Comparison of ENCODE assay signal across 13 cellular contexts in the genomic region with DNA sequence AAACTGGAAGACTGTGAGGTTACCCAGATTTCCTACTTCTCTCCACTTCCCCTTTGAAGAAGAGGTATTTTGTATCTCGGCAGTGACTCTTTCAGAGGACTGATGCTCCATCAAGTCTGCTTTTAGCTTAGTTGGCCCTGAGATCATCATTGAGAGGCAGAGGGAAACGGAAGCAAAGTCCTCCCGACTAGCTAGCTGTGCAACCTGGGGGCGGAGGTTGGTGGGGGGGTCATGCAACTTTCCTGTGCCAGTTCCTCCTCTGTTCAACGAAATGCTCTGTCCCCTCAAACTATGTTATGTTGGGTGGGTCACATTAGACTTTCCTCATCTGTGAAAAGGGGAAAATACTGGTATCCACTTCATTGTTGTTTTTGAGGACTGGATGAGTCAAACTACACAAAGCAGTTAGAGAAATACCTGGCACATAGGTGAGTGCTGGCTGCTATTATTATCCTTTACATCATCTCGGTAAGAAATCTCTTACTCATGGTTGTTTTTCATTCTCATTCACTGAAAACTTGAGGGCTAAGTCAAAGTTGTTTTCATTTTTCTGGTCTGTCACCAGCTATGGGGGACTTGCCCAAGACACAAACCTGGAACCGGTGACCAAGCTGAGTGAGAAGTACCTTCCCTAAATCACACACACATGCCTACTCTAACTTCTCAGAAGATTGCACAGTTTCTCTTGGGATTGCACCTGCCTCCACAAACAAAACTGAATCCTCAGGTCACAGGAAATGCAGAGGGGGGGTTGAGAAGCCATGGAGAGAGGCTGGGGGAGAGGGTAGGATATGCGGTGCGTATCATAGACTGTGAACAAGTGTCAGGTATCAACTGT.
DNase-seq lines count a peak whose midpoint lies in the region; ATAC-seq and TF ChIP-seq lines count a peak whose summit lies in the region.
"Had no signal": no experiment of that assay in that cellular context is flagged by ENCODE, and none has a peak within 500 bp of the region (broad histone marks: within the 10 kb centered on the region; RNA-seq: fewer than 3 reads in every experiment).

No MANE protein-coding gene starts in this region.

- H3K9ac ChIP-seq in smooth muscle cell (ENCODE audit: low read depth), result peak overlapping the region; percentile 28

- no peak overlapping the region for H3K4me3 ChIP-seq in smooth muscle cell

- TF ChIP-seq CTCF in smooth muscle cell (IDR thresholded peaks at IDR 0.05; ENCODE audit: borderline replicate concordance, insufficient read depth, poor library complexity, severe bottlenecking) (no peak), Calu3 (IDR thresholded peaks at IDR 0.05; ENCODE audit: unreplicated experiment) (no peak)

- intact Hi-C loops in activated naive CD4-positive, alpha-beta T cell treated with anti-CD3 and anti-CD28 coated beads for 36 hours (cut with micrococcal nuclease), result loop anchor here (1.0 to 5.0 kb wide), 8 partner anchors 11 to 1195 kb away; a partner anchor contains a TSS
- intact Hi-C loops in activated T-helper 1 cell treated with anti-CD3 and anti-CD28 coated beads, Interleukin-12 subunit alpha, Interleukin-12 subunit beta, Interleukin-2, Interleukin-4 antibody, amounts not matched to agents 30 ng/mL and 10 ng/mL and 1 ng/mL, durations not matched to agents 14 hours and 24 hours and 36 hours (cut with micrococcal nuclease), result loop anchor here (1.0 to 5.0 kb wide), 4 partner anchors 20 to 770 kb away; a partner anchor contains a TSS
- intact Hi-C loops in Calu3 (cut with micrococcal nuclease; ENCODE audit: unreplicated experiment), result no loop called here

- no peak overlapping the region for H3K4me3 Mint-ChIP-seq in activated naive CD4-positive, alpha-beta T cell treated with anti-CD3 and anti-CD28 coated beads for 36 hours
- H3K4me3 Mint-ChIP-seq in activated naive CD4-positive, alpha-beta T cell treated with anti-CD3 and anti-CD28 coated beads, Interleukin-2, amount 10 ng/mL, durations not matched to agents 7 days and 5 days, result no peak overlapping the region
- H3K4me3 Mint-ChIP-seq in activated T-helper 1 cell treated with anti-CD3 and anti-CD28 coated beads, Interleukin-12 subunit alpha, Interleukin-12 subunit beta, Interleukin-2, Interleukin-4 antibody, amounts not matched to agents 30 ng/mL and 10 ng/mL and 1 ng/mL, durations not matched to agents 14 hours and 24 hours and 36 hours, result no peak overlapping the region
- H3K4me3 Mint-ChIP-seq in Calu3 (ENCODE audit: low read depth, unreplicated experiment), result no peak overlapping the region
- H3K4me3 Mint-ChIP-seq: immature natural killer cell; natural killer cell treated with Interleukin-12 subunit alpha and Interleukin-12 subunit beta and Interleukin-15 and Interleukin-18, amount 100 ng/mL, for 72 hours; stimulated activated memory B cell treated with anti-CD40 and anti-IgM and Interleukin-4, amounts not matched to agents 10 μg/mL and 1 μg/mL and 100 μg/mL, for 72 hours had no signal

- peak overlapping the region; percentile 83 for H3K27ac Mint-ChIP-seq in activated naive CD4-positive, alpha-beta T cell treated with anti-CD3 and anti-CD28 coated beads for 36 hours
- no peak overlapping the region for H3K27ac Mint-ChIP-seq in activated naive CD4-positive, alpha-beta T cell treated with anti-CD3 and anti-CD28 coated beads, Interleukin-2, amount 10 ng/mL, durations not matched to agents 7 days and 5 days
- peak overlapping the region; percentile 3 for H3K27ac Mint-ChIP-seq in activated T-helper 1 cell treated with anti-CD3 and anti-CD28 coated beads, Interleukin-12 subunit alpha, Interleukin-12 subunit beta, Interleukin-2, Interleukin-4 antibody, amounts not matched to agents 30 ng/mL and 10 ng/mL and 1 ng/mL, durations not matched to agents 14 hours and 24 hours and 36 hours
- H3K27ac Mint-ChIP-seq in Calu3 (ENCODE audit: unreplicated experiment), result no peak overlapping the region
- H3K27ac Mint-ChIP-seq: immature natural killer cell; natural killer cell treated with Interleukin-12 subunit alpha and Interleukin-12 subunit beta and Interleukin-15 and Interleukin-18, amount 100 ng/mL, for 72 hours; stimulated activated memory B cell treated with anti-CD40 and anti-IgM and Interleukin-4, amounts not matched to agents 10 μg/mL and 1 μg/mL and 100 μg/mL, for 72 hours had no signal

- peak; percentile 68 for DNase-seq in activated naive CD4-positive, alpha-beta T cell treated with anti-CD3 and anti-CD28 coated beads for 36 hours
- DNase-seq in activated naive CD4-positive, alpha-beta T cell treated with anti-CD3 and anti-CD28 coated beads, Interleukin-2, amount 10 ng/mL, durations not matched to agents 7 days and 5 days, result no peak
- DNase-seq in activated T-helper 1 cell treated with anti-CD3 and anti-CD28 coated beads, Interleukin-12 subunit alpha, Interleukin-12 subunit beta, Interleukin-2, Interleukin-4 antibody, amounts not matched to agents 30 ng/mL and 10 ng/mL and 1 ng/mL, durations not matched to agents 14 hours and 24 hours and 36 hours (ENCODE audit: low spot score), result no peak
- DNase-seq in smooth muscle cell (lab: John Stamatoyannopoulos, UW; ENCODE audit: unreplicated experiment) (no peak), hepatic stellate cell (ENCODE audit: low spot score) (no peak), NCI-H2227 (lab: John Stamatoyannopoulos, UW; ENCODE audit: unreplicated experiment) (no peak), Calu3 (no peak)
- DNase-seq: immature natural killer cell, NCI-H1436 had no signal

- no peaks in the 10 kb centered on the region for H3K36me3 Mint-ChIP-seq in activated naive CD4-positive, alpha-beta T cell treated with anti-CD3 and anti-CD28 coated beads for 36 hours (ENCODE audit: low read depth)
- H3K36me3 Mint-ChIP-seq in activated naive CD4-positive, alpha-beta T cell treated with anti-CD3 and anti-CD28 coated beads, Interleukin-2, amount 10 ng/mL, durations not matched to agents 7 days and 5 days, result no peaks in the 10 kb centered on the region
- H3K36me3 Mint-ChIP-seq in activated T-helper 1 cell treated with anti-CD3 and anti-CD28 coated beads, Interleukin-12 subunit alpha, Interleukin-12 subunit beta, Interleukin-2, Interleukin-4 antibody, amounts not matched to agents 30 ng/mL and 10 ng/mL and 1 ng/mL, durations not matched to agents 14 hours and 24 hours and 36 hours (ENCODE audit: low read depth), result no peaks in the 10 kb centered on the region
- no peaks in the 10 kb centered on the region for H3K36me3 Mint-ChIP-seq in Calu3 (ENCODE audit: insufficient read depth, unreplicated experiment)
- H3K36me3 Mint-ChIP-seq: immature natural killer cell; natural killer cell treated with Interleukin-12 subunit alpha and Interleukin-12 subunit beta and Interleukin-15 and Interleukin-18, amount 100 ng/mL, for 72 hours; stimulated activated memory B cell treated with anti-CD40 and anti-IgM and Interleukin-4, amounts not matched to agents 10 μg/mL and 1 μg/mL and 100 μg/mL, for 72 hours had no signal

- CTCF ChIA-PET in activated naive CD4-positive, alpha-beta T cell treated with anti-CD3 and anti-CD28 coated beads for 36 hours (lab: Charles Lee), result interaction anchor here (0.7 to 9.9 kb wide), 7 partner anchors 8 to 793 kb away, joined by 4 to 64 read pairs (median 19); no protein-coding TSS in a partner anchor
- CTCF ChIA-PET in activated naive CD4-positive, alpha-beta T cell treated with anti-CD3 and anti-CD28 coated beads, Interleukin-2, amount 10 ng/mL, durations not matched to agents 7 days and 5 days (lab: Charles Lee), result interaction anchor here (0.7 to 11.8 kb wide), 4 partner anchors 11 to 408 kb away, joined by 3 to 159 read pairs (median 13); no protein-coding TSS in a partner anchor
- CTCF ChIA-PET in Calu3 (lab: Charles Lee), result interaction anchor here (0.7 kb wide), 1 partner anchor 22 kb away, joined by 7 read pairs; no protein-coding TSS in a partner anchor

- no peaks in the 10 kb centered on the region for H3K36me3 ChIP-seq in smooth muscle cell (ENCODE audit: low read depth)

- H2AFZ ChIP-seq in smooth muscle cell (ENCODE audit: low read depth), result no peak overlapping the region

- BruUV-seq in Calu3 (replicated peaks; lab: Mats Ljungman, UMichigan), result no TSS peak

- H3K27ac ChIP-seq in smooth muscle cell (ENCODE audit: low read depth), result peak overlapping the region; percentile 41

- no peaks in the 10 kb centered on the region for H3F3A ChIP-seq in smooth muscle cell (ENCODE audit: low read depth)

- no peaks in the 10 kb centered on the region for H3K9me3 Mint-ChIP-seq in activated naive CD4-positive, alpha-beta T cell treated with anti-CD3 and anti-CD28 coated beads for 36 hours
- H3K9me3 Mint-ChIP-seq in activated naive CD4-positive, alpha-beta T cell treated with anti-CD3 and anti-CD28 coated beads, Interleukin-2, amount 10 ng/mL, durations not matched to agents 7 days and 5 days, result no peaks in the 10 kb centered on the region
- no peaks in the 10 kb centered on the region for H3K9me3 Mint-ChIP-seq in activated T-helper 1 cell treated with anti-CD3 and anti-CD28 coated beads, Interleukin-12 subunit alpha, Interleukin-12 subunit beta, Interleukin-2, Interleukin-4 antibody, amounts not matched to agents 30 ng/mL and 10 ng/mL and 1 ng/mL, durations not matched to agents 14 hours and 24 hours and 36 hours
- no peaks in the 10 kb centered on the region for H3K9me3 Mint-ChIP-seq in Calu3 (ENCODE audit: low read depth, unreplicated experiment)
- H3K9me3 Mint-ChIP-seq: immature natural killer cell; natural killer cell treated with Interleukin-12 subunit alpha and Interleukin-12 subunit beta and Interleukin-15 and Interleukin-18, amount 100 ng/mL, for 72 hours; stimulated activated memory B cell treated with anti-CD40 and anti-IgM and Interleukin-4, amounts not matched to agents 10 μg/mL and 1 μg/mL and 100 μg/mL, for 72 hours had no signal

- peaks cover 8% of the 10 kb centered on the region for H3K4me1 ChIP-seq in smooth muscle cell (ENCODE audit: low read depth)

- no peaks in the 10 kb centered on the region for H3K27me3 ChIP-seq in smooth muscle cell (ENCODE audit: low read depth)

- H3K27me3 Mint-ChIP-seq in activated naive CD4-positive, alpha-beta T cell treated with anti-CD3 and anti-CD28 coated beads for 36 hours (ENCODE audit: low read depth), result peaks cover 28% of the 10 kb centered on the region
- H3K27me3 Mint-ChIP-seq in activated naive CD4-positive, alpha-beta T cell treated with anti-CD3 and anti-CD28 coated beads, Interleukin-2, amount 10 ng/mL, durations not matched to agents 7 days and 5 days, result peaks cover 50% of the 10 kb centered on the region
- peaks cover 16% of the 10 kb centered on the region for H3K27me3 Mint-ChIP-seq in activated T-helper 1 cell treated with anti-CD3 and anti-CD28 coated beads, Interleukin-12 subunit alpha, Interleukin-12 subunit beta, Interleukin-2, Interleukin-4 antibody, amounts not matched to agents 30 ng/mL and 10 ng/mL and 1 ng/mL, durations not matched to agents 14 hours and 24 hours and 36 hours (ENCODE audit: insufficient read depth)
- no peaks in the 10 kb centered on the region for H3K27me3 Mint-ChIP-seq in Calu3 (ENCODE audit: unreplicated experiment)

- H4K20me1 ChIP-seq in smooth muscle cell (ENCODE audit: low read depth), result no peaks in the 10 kb centered on the region

- WGBS in smooth muscle cell (ENCODE audit: low lambda C conversion rate), result 86% methylated on average over 9 of the region's 9 CpGs

- no peak overlapping the region for H3K4me2 ChIP-seq in smooth muscle cell

- ATAC-seq in HG02798 (IDR thresholded peaks at IDR 0.05; ENCODE audit: poor library complexity, unreplicated experiment), result peak; percentile 38
- ATAC-seq: HepG2; natural killer cell treated with Interleukin-12 subunit alpha and Interleukin-12 subunit beta and Interleukin-15 and Interleukin-18, amount 100 ng/mL, for 72 hours; stimulated activated memory B cell treated with anti-CD40 and anti-IgM and Interleukin-4, amounts not matched to agents 10 μg/mL and 1 μg/mL and 100 μg/mL, for 72 hours had no signal

- no peaks in the 10 kb centered on the region for H3K9me3 ChIP-seq in smooth muscle cell (replicated peaks; ENCODE audit: low read depth)

- H3K4me1 Mint-ChIP-seq in activated naive CD4-positive, alpha-beta T cell treated with anti-CD3 and anti-CD28 coated beads for 36 hours (ENCODE audit: low read depth), result peaks cover 15% of the 10 kb centered on the region
- H3K4me1 Mint-ChIP-seq in activated naive CD4-positive, alpha-beta T cell treated with anti-CD3 and anti-CD28 coated beads, Interleukin-2, amount 10 ng/mL, durations not matched to agents 7 days and 5 days, result no peaks in the 10 kb centered on the region
- peaks cover 30% of the 10 kb centered on the region for H3K4me1 Mint-ChIP-seq in activated T-helper 1 cell treated with anti-CD3 and anti-CD28 coated beads, Interleukin-12 subunit alpha, Interleukin-12 subunit beta, Interleukin-2, Interleukin-4 antibody, amounts not matched to agents 30 ng/mL and 10 ng/mL and 1 ng/mL, durations not matched to agents 14 hours and 24 hours and 36 hours (ENCODE audit: low read depth)
- peaks cover 16% of the 10 kb centered on the region for H3K4me1 Mint-ChIP-seq in Calu3 (ENCODE audit: low read depth, unreplicated experiment)

- H3K79me2 ChIP-seq in smooth muscle cell (ENCODE audit: low read depth), result no peaks in the 10 kb centered on the region

Comparison
In these comparisons a context has a peak if more than half of its experiments do, and no peak if none do; other contexts are left out.
1. H3K27ac Mint-ChIP-seq: peak in activated naive CD4-positive, alpha-beta T cell treated with anti-CD3 and anti-CD28 coated beads for 36 hours (single experiment) and activated T-helper 1 cell treated with anti-CD3 and anti-CD28 coated beads, Interleukin-12 subunit alpha, Interleukin-12 subunit beta, Interleukin-2, Interleukin-4 antibody, amounts not matched to agents 30 ng/mL and 10 ng/mL and 1 ng/mL, durations not matched to agents 14 hours and 24 hours and 36 hours (single experiment); none in activated naive CD4-positive, alpha-beta T cell treated with anti-CD3 and anti-CD28 coated beads, Interleukin-2, amount 10 ng/mL, durations not matched to agents 7 days and 5 days (single experiment) and Calu3 (single experiment).